21 cellular contexts compared by ENCODE assay signal in the genomic region with DNA sequence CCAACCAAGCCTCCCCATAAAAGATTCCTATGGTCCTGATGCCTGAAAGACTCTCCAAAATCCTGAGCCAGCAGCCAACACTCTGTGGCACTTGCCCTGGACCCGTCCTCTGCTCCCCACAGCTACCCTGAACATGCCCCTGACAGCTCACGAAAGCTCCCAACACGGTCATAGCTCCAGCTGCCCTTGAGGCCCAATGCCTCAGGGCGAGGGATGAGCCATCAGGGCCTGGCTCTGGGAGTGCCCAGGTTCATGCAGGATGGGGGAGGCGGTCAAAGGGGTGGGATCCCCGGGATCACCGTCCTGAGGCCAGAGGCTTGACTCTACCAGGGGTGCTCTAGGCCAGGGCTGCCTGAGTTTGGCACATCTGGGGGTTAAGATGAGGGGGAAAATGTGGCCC.
"Had no signal": no experiment of that assay in that cellular context is flagged by ENCODE, and none has a peak within 500 bp of the region (broad histone marks: within the 10 kb centered on the region; RNA-seq: fewer than 3 reads in every experiment).

No MANE protein-coding gene starts in this region.

- H3K27ac Mint-ChIP-seq: activated CD4-positive, alpha-beta T cell treated with anti-CD3 and anti-CD28 coated beads, Interleukin-2, amount 10 ng/mL, durations not matched to agents 24 days and 14 days; activated CD8-positive, alpha-beta memory T cell treated with anti-CD3 and anti-CD28 coated beads, Interleukin-2, amount 10 ng/mL, durations not matched to agents 7 days and 5 days; activated CD8-positive, alpha-beta T cell treated with anti-CD3 and anti-CD28 coated beads for 36 hours; activated naive CD4-positive, alpha-beta T cell treated with anti-CD3 and anti-CD28 coated beads, Interleukin-2, amount 50 U/mL, for 72 hours had no signal

- H3K27ac ChIP-seq: epithelial cell of prostate, gastroesophageal sphincter, heart left ventricle, right lobe of liver, skin epidermis, uterus had no signal

- H3K4me1 Mint-ChIP-seq: nephron progenitor cell had no signal

- ATAC-seq: activated CD8-positive, alpha-beta memory T cell treated with anti-CD3 and anti-CD28 coated beads, Interleukin-2, amount 10 ng/mL, durations not matched to agents 7 days and 5 days; activated CD8-positive, alpha-beta T cell treated with anti-CD3 and anti-CD28 coated beads for 36 hours; activated naive CD4-positive, alpha-beta T cell treated with anti-CD3 and anti-CD28 coated beads, Interleukin-2, amount 50 U/mL, for 72 hours; gastroesophageal sphincter; heart left ventricle; left cardiac atrium; right lobe of liver had no signal

- H3K27me3 Mint-ChIP-seq: activated CD4-positive, alpha-beta T cell treated with anti-CD3 and anti-CD28 coated beads, Interleukin-2, amount 10 ng/mL, durations not matched to agents 24 days and 14 days; activated CD8-positive, alpha-beta memory T cell treated with anti-CD3 and anti-CD28 coated beads, Interleukin-2, amount 10 ng/mL, durations not matched to agents 7 days and 5 days; activated CD8-positive, alpha-beta T cell treated with anti-CD3 and anti-CD28 coated beads for 36 hours had no signal

- H3K9me3 ChIP-seq: adrenal gland, gastroesophageal sphincter, heart left ventricle, right lobe of liver, uterus had no signal

- H3K4me3 Mint-ChIP-seq: activated CD4-positive, alpha-beta T cell treated with anti-CD3 and anti-CD28 coated beads, Interleukin-2, amount 10 ng/mL, durations not matched to agents 24 days and 14 days; activated CD8-positive, alpha-beta memory T cell treated with anti-CD3 and anti-CD28 coated beads, Interleukin-2, amount 10 ng/mL, durations not matched to agents 7 days and 5 days; activated CD8-positive, alpha-beta T cell treated with anti-CD3 and anti-CD28 coated beads for 36 hours; nephron progenitor cell had no signal

- DNase-seq: activated CD4-positive, alpha-beta T cell treated with anti-CD3 and anti-CD28 coated beads, Interleukin-2, amount 10 ng/mL, durations not matched to agents 24 days and 14 days; activated CD8-positive, alpha-beta memory T cell treated with anti-CD3 and anti-CD28 coated beads, Interleukin-2, amount 10 ng/mL, durations not matched to agents 7 days and 5 days; activated CD8-positive, alpha-beta T cell treated with anti-CD3 and anti-CD28 coated beads for 36 hours; activated T-cell treated with anti-CD3 and anti-CD28 coated beads for 4 hours; cerebellar nuclear complex; cortex of kidney; islet precursor cell; left cardiac atrium; nephron progenitor cell; occipital lobe; right lobe of liver; stimulated activated CD4-positive, alpha-beta T cell treated with anti-CD3 and anti-CD28 coated beads, Interleukin-1b, Interleukin-23, amount 100 ng/mL, for 48 hours; T-helper 9 cell; trophoblast cell; uterus had no signal

- H3K27me3 ChIP-seq: adrenal gland, gastroesophageal sphincter, heart left ventricle, right lobe of liver, uterus had no signal

- H3K36me3 ChIP-seq: uterus had no signal

- H3K4me3 ChIP-seq: adrenal gland, gastroesophageal sphincter, heart left ventricle, right lobe of liver, skin epidermis, uterus had no signal

- H3K4me1 ChIP-seq: adrenal gland, gastroesophageal sphincter, right lobe of liver, uterus had no signal

- H3K9me3 Mint-ChIP-seq: activated CD4-positive, alpha-beta T cell treated with anti-CD3 and anti-CD28 coated beads, Interleukin-2, amount 10 ng/mL, durations not matched to agents 24 days and 14 days; activated CD8-positive, alpha-beta T cell treated with anti-CD3 and anti-CD28 coated beads for 36 hours; activated naive CD4-positive, alpha-beta T cell treated with anti-CD3 and anti-CD28 coated beads, Interleukin-2, amount 50 U/mL, for 72 hours; nephron progenitor cell had no signal
